1 cellular context compared by ENCODE assay signal in genomic region chr10:73058057-73058591, GRCh38.
TF ChIP-seq lines count a peak whose summit lies in the region.

No MANE protein-coding gene starts in this region.

TF ChIP-seq in GM12878, 131 proteins besides CTCF, POLR2A, EP300 and RAD21:
- TF ChIP-seq GABPA (IDR thresholded peaks at IDR 0.05; ENCODE audit: low read depth) (no peak), POLR2AphosphoS5 (IDR thresholded peaks at IDR 0.05; ENCODE audit: low read length) (peak; percentile 30; the same call in 1 of the 2 replicates)
